Comparison of ENCODE assay signal across 23 cellular contexts in the genomic region with DNA sequence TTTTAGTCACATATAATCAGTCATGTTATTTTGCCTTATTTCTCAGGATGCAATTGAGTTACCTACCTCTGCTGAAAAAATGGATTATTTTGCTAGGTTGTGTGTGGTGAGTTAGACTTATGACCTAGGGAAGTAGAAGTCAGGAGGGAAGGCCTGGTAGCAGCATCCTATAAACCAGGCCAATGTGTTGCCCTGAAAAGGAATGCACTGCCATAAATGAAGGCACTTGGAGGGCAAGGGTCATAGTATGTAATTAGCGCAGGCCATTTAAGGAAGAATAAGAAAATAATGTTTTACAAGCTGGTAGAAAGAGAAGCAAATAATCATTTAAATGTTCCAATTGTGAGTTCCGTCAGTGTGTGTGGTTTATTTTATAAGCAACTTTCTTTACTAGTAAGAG.
"Had no signal": no experiment of that assay in that cellular context is flagged by ENCODE, and none has a peak within 500 bp of the region (broad histone marks: within the 10 kb centered on the region; RNA-seq: fewer than 3 reads in every experiment).

No MANE protein-coding gene starts in this region.

- H3K4me1 ChIP-seq: colonic mucosa, esophagus squamous epithelium, gastroesophageal sphincter, left lung, lower lobe of right lung had no signal

- DNase-seq: cerebellar nuclear complex; colonic mucosa; cortex of kidney; effector CD8-positive, alpha-beta T cell; effector memory CD8-positive, alpha-beta T cell; endodermal cell; erythroblast; esophagus squamous epithelium; foreskin fibroblast; heart left ventricle; hypothalamus; left lung; left ventricle myocardium superior; lower lobe of right lung; mesenchymal stem cell had no signal

- H3K36me3 ChIP-seq: colonic mucosa, esophagus squamous epithelium, gastroesophageal sphincter, heart left ventricle, left lung, lower lobe of right lung had no signal

- H3K27me3 ChIP-seq: colonic mucosa, esophagus squamous epithelium, gastroesophageal sphincter, heart left ventricle, hepatocyte, left lung had no signal

- ATAC-seq: effector memory CD8-positive, alpha-beta T cell; esophagus mucosa; gastroesophageal sphincter; heart left ventricle; left lung; left ventricle myocardium superior; lower lobe of right lung had no signal

- H3K4me2 ChIP-seq: hepatocyte had no signal

- FAIRE-seq: endometrium, frontal cortex, islet of Langerhans, keratinocyte had no signal

- H2AFZ ChIP-seq: hepatocyte had no signal

- H3K9me3 ChIP-seq: colonic mucosa, esophagus squamous epithelium, gastroesophageal sphincter, heart left ventricle, left lung, lower lobe of right lung had no signal

- H3K4me3 ChIP-seq: colonic mucosa, esophagus squamous epithelium, gastroesophageal sphincter, heart left ventricle, hepatocyte, left lung, lower lobe of right lung had no signal

- H3K27ac ChIP-seq: colonic mucosa, epithelial cell of prostate, esophagus squamous epithelium, gastroesophageal sphincter, heart left ventricle, hepatocyte, left lung, lower lobe of right lung had no signal
